Comparison of ENCODE assay signal across 1 cellular context in genomic region chr16:66872927-66873684, GRCh38.
A peak's percentile ranks its signal among the peaks of the same experiment; 100 is the strongest.
TF ChIP-seq lines count a peak whose summit lies in the region.

No MANE protein-coding gene starts in this region.

TF ChIP-seq in HepG2, 621 proteins besides CTCF, POLR2A, EP300 and RAD21 (continued from another document and continues in another):
- TF ChIP-seq RERE (CRISPR knock-in tag; IDR thresholded peaks at IDR 0.05; ENCODE audit: low read depth) (no peak), SPEN (CRISPR knock-in tag; IDR thresholded peaks at IDR 0.05; ENCODE audit: low read depth) (peak; percentile 79; the same call in 1 of the 2 replicates), ZSCAN29 (CRISPR knock-in tag; conservative IDR thresholded peaks at IDR 0.05) (0 out of 2 replicates have a peak, but pooled peaks have one; percentile 41), SMAD1 (CRISPR knock-in tag; IDR thresholded peaks at IDR 0.05; ENCODE audit: borderline replicate concordance, low read depth) (peak; percentile 88; the same call in 1 of the 2 replicates), KLF12 (CRISPR knock-in tag; IDR thresholded peaks at IDR 0.05; ENCODE audit: borderline replicate concordance) (no peak), USF2 (IDR thresholded peaks at IDR 0.05; ENCODE audit: low read depth, low read length) (no peak), USF2 (CRISPR knock-in tag; IDR thresholded peaks at IDR 0.05; ENCODE audit: borderline replicate concordance) (no peak; the same call in 1 of the 2 replicates), TRIM22 (IDR thresholded peaks at IDR 0.05) (no peak), ZFP82 (CRISPR knock-in tag; IDR thresholded peaks at IDR 0.05; ENCODE audit: borderline replicate concordance) (no peak; the same call in 1 of the 2 replicates), ZNF318 (CRISPR knock-in tag; IDR thresholded peaks at IDR 0.05) (no peak), GZF1 (CRISPR knock-in tag; IDR thresholded peaks at IDR 0.05) (no peak), ZNF770 (CRISPR knock-in tag; IDR thresholded peaks at IDR 0.05) (peak; percentile 88), DR1 (CRISPR knock-in tag; IDR thresholded peaks at IDR 0.05) (no peak), U2AF2 (IDR thresholded peaks at IDR 0.05; ENCODE audit: low read depth, low read length) (no peak), POLR2G (IDR thresholded peaks at IDR 0.05; ENCODE audit: low read depth, low read length) (no peak), NCOA2 (CRISPR knock-in tag; IDR thresholded peaks at IDR 0.05) (peak; percentile 31; the same call in 1 of the 2 replicates), ATF4 (CRISPR knock-in tag; IDR thresholded peaks at IDR 0.05) (peak in 1 of 2 experiments; percentile 47; a peak in 1 of 4 replicates), ZNF615 (CRISPR knock-in tag; IDR thresholded peaks at IDR 0.05; ENCODE audit: borderline replicate concordance) (no peak), FOXC1 (CRISPR knock-in tag; IDR thresholded peaks at IDR 0.05; ENCODE audit: borderline replicate concordance) (no peak; the same call in 1 of the 2 replicates), MTA1 (CRISPR knock-in tag; IDR thresholded peaks at IDR 0.05; ENCODE audit: borderline replicate concordance) (peak; percentile 88; the same call in 1 of the 2 replicates), SUZ12 (IDR thresholded peaks at IDR 0.05; ENCODE audit: low read depth, low read length) (no peak), RXRB (CRISPR knock-in tag; IDR thresholded peaks at IDR 0.05; ENCODE audit: borderline replicate concordance) (peak; percentile 58; the same call in 1 of the 2 replicates), ZNF18 (CRISPR knock-in tag; IDR thresholded peaks at IDR 0.05; ENCODE audit: insufficient replicate concordance) (no peak), HOXD1 (CRISPR knock-in tag; IDR thresholded peaks at IDR 0.05) (no peak), CBX1 (IDR thresholded peaks at IDR 0.05; ENCODE audit: low read depth) (peak; percentile 94)
